Comparison of ENCODE assay signal across 10 cellular contexts in genomic region chr18:48937869-48938750, GRCh38. TPM values are rescaled to one million over a fixed set of nuclear protein-coding genes. Genes with fewer than 3 reads are reported as not detected.
DNase-seq lines count a peak whose midpoint lies in the region; ATAC-seq, FAIRE-seq and TF ChIP-seq lines count a peak whose summit lies in the region.
"Had no signal": no experiment of that assay in that cellular context is flagged by ENCODE, and none has a peak within 500 bp of the region (broad histone marks: within the 10 kb centered on the region; RNA-seq: fewer than 3 reads in every experiment).

No MANE protein-coding gene starts in this region.

- no peak overlapping the region for H2BK120ac ChIP-seq in H1 (replicated peaks; ENCODE audit: low read depth, low read length)

- no peaks in the 10 kb centered on the region for H3K23me2 ChIP-seq in H1 (ENCODE audit: low read depth, low read length)

- H3K4me1 Mint-ChIP-seq in osteocyte (ENCODE audit: unreplicated experiment) = peaks cover 91% of the 10 kb centered on the region
- H3K4me1 Mint-ChIP-seq in stimulated activated memory B cell treated with anti-CD40 and anti-IgM and Interleukin-4, amounts not matched to agents 10 μg/mL and 1 μg/mL and 100 μg/mL, for 72 hours = peaks cover 95% of the 10 kb centered on the region

- H3K27me3 ChIP-seq in ACC112 (ENCODE audit: insufficient read depth, low read length) = no peaks in the 10 kb centered on the region
- peaks cover 19% of the 10 kb centered on the region; the same call in 1 of the 2 replicates for H3K27me3 ChIP-seq in HCT116 (ENCODE audit: insufficient read depth, low read length)
- H3K27me3 ChIP-seq in H1 (replicated peaks in 1 of 4; ENCODE audit: control insufficient read depth in 3 of 4, extremely low read depth in 1 of 4, insufficient read depth in 3 of 4, low read length in 3 of 4) = no peaks in the 10 kb centered on the region
- H3K27me3 ChIP-seq: ovary had no signal

- peaks cover 81% of the 10 kb centered on the region for H3K4me1 ChIP-seq in ACC112 (ENCODE audit: control insufficient read depth, insufficient read depth, low read length, unreplicated experiment)
- peaks cover 64 to 80% of the 10 kb centered on the region in 2 experiments for H3K4me1 ChIP-seq in HCT116 (ENCODE audit: control insufficient read depth in 1 of 2, insufficient read depth in 2 of 2, low read length in 2 of 2)
- H3K4me1 ChIP-seq in H1 (replicated peaks in 1 of 4; ENCODE audit: control insufficient read depth in 3 of 4, insufficient read depth in 4 of 4, low read length in 3 of 4) = peaks cover 15 to 56% (median 34%) of the 10 kb centered on the region in 4 experiments

- intact Hi-C loops in HCT116 (cut with micrococcal nuclease) = no loop called here

- H2BK15ac ChIP-seq in H1 (ENCODE audit: low read length) = no peak overlapping the region

- H4K20me1 ChIP-seq in HCT116 (ENCODE audit: insufficient read depth) (peaks cover 7% of the 10 kb centered on the region; the same call in 1 of the 2 replicates), H1 (replicated peaks in 1 of 2; ENCODE audit: control insufficient read depth in 1 of 2, insufficient read depth in 2 of 2, low read length in 2 of 2) (peaks cover 0 to 21% of the 10 kb centered on the region in 2 experiments)

- H4K91ac ChIP-seq in H1 (replicated peaks; ENCODE audit: insufficient read length, low read length) = no peak overlapping the region

- peak overlapping the region; percentile 54 for H3K27ac Mint-ChIP-seq in osteocyte (ENCODE audit: unreplicated experiment)
- no peak overlapping the region for H3K27ac Mint-ChIP-seq in stimulated activated memory B cell treated with anti-CD40 and anti-IgM and Interleukin-4, amounts not matched to agents 10 μg/mL and 1 μg/mL and 100 μg/mL, for 72 hours

- no peaks in the 10 kb centered on the region for H3K9me3 Mint-ChIP-seq in osteocyte (ENCODE audit: unreplicated experiment)
- no peaks in the 10 kb centered on the region for H3K9me3 Mint-ChIP-seq in stimulated activated memory B cell treated with anti-CD40 and anti-IgM and Interleukin-4, amounts not matched to agents 10 μg/mL and 1 μg/mL and 100 μg/mL, for 72 hours

- no peak overlapping the region for H3K14ac ChIP-seq in H1 (ENCODE audit: insufficient read length)

- no peak overlapping the region for H2BK12ac ChIP-seq in H1 (ENCODE audit: low read depth, low read length)

- H2BK20ac ChIP-seq in H1 (ENCODE audit: low read length) = no peak overlapping the region

- TF ChIP-seq RAD21 in HCT116 (IDR thresholded peaks at IDR 0.05; ENCODE audit: low read depth) (no peak), H1 (IDR thresholded peaks at IDR 0.05 in 1 of 2, conservative IDR thresholded peaks at IDR 0.05 in 1 of 2; ENCODE audit: low read depth in 2 of 2, low read length in 2 of 2) (no peak)

- peak overlapping the region; percentile 31; the same call in 1 of the 2 replicates for H2BK5ac ChIP-seq in H1 (ENCODE audit: low read depth, low read length)

- H3K27ac ChIP-seq in ACC112 (ENCODE audit: low read depth, low read length) = no peak overlapping the region
- no peak overlapping the region for H3K27ac ChIP-seq in HCT116 (ENCODE audit: low read depth, low read length)
- no peak overlapping the region for H3K27ac ChIP-seq in H1 (ENCODE audit: low read depth, low read length)

- DNase-seq in HCT116 (ENCODE audit: low read depth, low spot score) (no peak), H1 (ENCODE audit: low read depth in 1 of 2, low spot score in 2 of 2) (no peak), osteocyte (ENCODE audit: extremely low spot score, unreplicated experiment) (no peak)
- DNase-seq: NCI-H1417 treated with DMSO at 0.1 percent for 48 hours had no signal

- FAIRE-seq in H1 (lab: Jason Lieb, UNC) = no peak

- TF ChIP-seq CTCF in HCT116 (IDR thresholded peaks at IDR 0.05 in 2 of 3, conservative IDR thresholded peaks at IDR 0.05 in 1 of 3; ENCODE audit: borderline replicate concordance in 1 of 3, insufficient read depth in 1 of 3, low read depth in 2 of 3, low read length in 2 of 3) (no peak; a peak in 1 of 6 replicates), H1 (IDR thresholded peaks at IDR 0.05; ENCODE audit: control extremely low read depth in 1 of 3, insufficient read depth in 1 of 3, low read depth in 1 of 3, low read length in 3 of 3) (no peak), osteocyte (IDR thresholded peaks at IDR 0.05) (no peak)

- no peak overlapping the region for H3K56ac ChIP-seq in H1 (replicated peaks; ENCODE audit: insufficient read length, low read depth, low read length)

- H3K9me3 ChIP-seq in HCT116 (ENCODE audit: control insufficient read depth in 1 of 2, insufficient read depth in 1 of 2, low read depth in 1 of 2, low read length in 2 of 2) (no peaks in the 10 kb centered on the region), H1 (ENCODE audit: insufficient read depth in 2 of 2, low read depth in 1 of 2, low read length in 1 of 2) (no peaks in the 10 kb centered on the region)
- H3K9me3 ChIP-seq: ovary had no signal

- no peak for TF ChIP-seq EP300 in H1 (IDR thresholded peaks at IDR 0.05; ENCODE audit: borderline replicate concordance in 1 of 2, low read depth in 2 of 2, low read length in 2 of 2)

- ATAC-seq in HCT116 (no peak), HG03196 (IDR thresholded peaks at IDR 0.05; ENCODE audit: unreplicated experiment) (no peak), HG02610 (IDR thresholded peaks at IDR 0.05; ENCODE audit: unreplicated experiment) (no peak), GM19397 (IDR thresholded peaks at IDR 0.05; ENCODE audit: unreplicated experiment) (no peak)
- no peak for ATAC-seq in stimulated activated memory B cell treated with anti-CD40 and anti-IgM and Interleukin-4, amounts not matched to agents 10 μg/mL and 1 μg/mL and 100 μg/mL, for 72 hours

- POLR2A ChIA-PET in HCT116 (lab: Charles Lee) = interaction anchor here (1.2 kb wide), 1 partner anchor 15 kb away, joined by 3 read pairs; no protein-coding TSS in a partner anchor
- POLR2A ChIA-PET in H1 (lab: Charles Lee; ENCODE audit: partially characterized antibody) = interaction anchor here (0.6 to 2.1 kb wide), 9 partner anchors 9 to 76 kb away, joined by 3 to 12 read pairs (median 3); no protein-coding TSS in a partner anchor

- no peak overlapping the region for H3K23ac ChIP-seq in H1 (ENCODE audit: insufficient read length)

- H3K79me2 ChIP-seq in ACC112 (ENCODE audit: control insufficient read depth, insufficient read depth, low read length, unreplicated experiment) (peaks cover 97% of the 10 kb centered on the region), HCT116 (ENCODE audit: insufficient read depth, low read length) (peaks cover 17% of the 10 kb centered on the region; the same call in 1 of the 2 replicates), H1 (ENCODE audit: control insufficient read depth in 1 of 2, insufficient read depth in 2 of 2, low read length in 2 of 2) (peaks cover 20 to 86% of the 10 kb centered on the region in 2 experiments)

- H3K9ac ChIP-seq in HCT116 (ENCODE audit: low read length) (no peak overlapping the region), H1 (replicated peaks in 1 of 4; ENCODE audit: extremely low read depth in 1 of 4, low read depth in 3 of 4, low read length in 3 of 4) (no peak overlapping the region)

- no peaks in the 10 kb centered on the region for H3K9me2 ChIP-seq in HCT116 (ENCODE audit: insufficient read depth)

- H3K4me3 ChIP-seq in ACC112 (ENCODE audit: low read depth, low read length) (0 out of 2 replicates have a peak overlapping the region, but pooled peaks have one; percentile 65), HCT116 (replicated peaks in 1 of 2; ENCODE audit: low read depth in 1 of 2, low read length in 2 of 2) (no peak overlapping the region), H1 (ENCODE audit: extremely low read depth in 1 of 4, insufficient read depth in 2 of 4, low read depth in 3 of 4, low read length in 4 of 4) (no peak overlapping the region)

- peaks cover 7% of the 10 kb centered on the region for H3K79me1 ChIP-seq in H1 (ENCODE audit: low read depth, low read length)

- CTCF ChIA-PET in HCT116 (lab: Charles Lee) = interaction anchor here (0.9 to 1.2 kb wide), 2 partner anchors 8 to 9 kb away, joined by 4 to 5 read pairs; no protein-coding TSS in a partner anchor
- CTCF ChIA-PET in H1 (lab: Charles Lee; ENCODE audit: partially characterized antibody) = interaction anchor here (0.7 to 2.4 kb wide), 23 partner anchors 9 to 897 kb away, joined by 3 to 11 read pairs (median 4); no protein-coding TSS in a partner anchor

- H4K5ac ChIP-seq in H1 (ENCODE audit: insufficient read length, low read depth, low read length) = no peak overlapping the region

- H3K4ac ChIP-seq in H1 (replicated peaks; ENCODE audit: insufficient read length, low read depth, low read length) = no peak overlapping the region

- peak overlapping the region; percentile 1; the same call in 1 of the 2 replicates for H3K18ac ChIP-seq in H1 (ENCODE audit: extremely low read depth, low read length)

- no peaks in the 10 kb centered on the region for H3K27me3 Mint-ChIP-seq in osteocyte (ENCODE audit: unreplicated experiment)
- H3K27me3 Mint-ChIP-seq in stimulated activated memory B cell treated with anti-CD40 and anti-IgM and Interleukin-4, amounts not matched to agents 10 μg/mL and 1 μg/mL and 100 μg/mL, for 72 hours = no peaks in the 10 kb centered on the region

- TF ChIP-seq POLR2A in HCT116 (IDR thresholded peaks at IDR 0.05; ENCODE audit: borderline replicate concordance, extremely low read depth, insufficient read depth, insufficient read length) (no peak), H1 (IDR thresholded peaks at IDR 0.05; ENCODE audit: control extremely low read depth in 1 of 2, low read depth in 2 of 2, low read length in 2 of 2) (no peak)

- RAD21 ChIA-PET in HCT116 (lab: Charles Lee; ENCODE audit: low non-redundant PET in 1 of 2, low total read pairs in 2 of 2, uncharacterized antibody in 2 of 2, unreplicated experiment in 2 of 2) = interaction anchor here (0.8 to 1.0 kb wide), 2 partner anchors 60 to 83 kb away, joined by 3 read pairs; no protein-coding TSS in a partner anchor

- H2AFZ ChIP-seq in ACC112 (ENCODE audit: low read length, unreplicated experiment) (no peak overlapping the region), HCT116 (ENCODE audit: low read depth, low read length, poor library complexity, severe bottlenecking) (no peak overlapping the region), H1 (ENCODE audit: low read length) (no peak overlapping the region)

- 85% methylated on average over 6 of the region's 6 CpGs; no CpG with 5 or more reads in 1 of the 2 experiments for WGBS in H1 (ENCODE audit: extremely low coverage in 1 of 2, insufficient coverage in 1 of 2, insufficient read length in 1 of 2, insufficient replicate concordance in 2 of 2, low coverage in 1 of 2, low lambda C conversion rate in 2 of 2, missing lambda C conversion rate in 1 of 2), 2 experiments

- BruUV-seq in HCT116 (replicated peaks; lab: Mats Ljungman, UMichigan) = no TSS peak

- H4K8ac ChIP-seq in H1 (ENCODE audit: extremely low read depth, insufficient read depth, low read length) = no peak overlapping the region

- H2AK5ac ChIP-seq in H1 (ENCODE audit: low read depth, low read length) = 0 out of 2 replicates have a peak overlapping the region, but pooled peaks have one; percentile 49

- H3K4me2 ChIP-seq in HCT116 (ENCODE audit: low read length) (peak overlapping the region; percentile 59), H1 (ENCODE audit: insufficient read depth in 1 of 2, low read depth in 2 of 2, low read length in 2 of 2) (peak overlapping the region in 1 of 2 experiments; percentile 83; a peak in 1 of 4 replicates)

- peaks cover 35% of the 10 kb centered on the region for H3K36me3 Mint-ChIP-seq in osteocyte (ENCODE audit: unreplicated experiment)
- peaks cover 33% of the 10 kb centered on the region for H3K36me3 Mint-ChIP-seq in stimulated activated memory B cell treated with anti-CD40 and anti-IgM and Interleukin-4, amounts not matched to agents 10 μg/mL and 1 μg/mL and 100 μg/mL, for 72 hours

- peak overlapping the region; percentile 14 for H3K4me3 Mint-ChIP-seq in osteocyte (ENCODE audit: unreplicated experiment)
- no peak overlapping the region for H3K4me3 Mint-ChIP-seq in stimulated activated memory B cell treated with anti-CD40 and anti-IgM and Interleukin-4, amounts not matched to agents 10 μg/mL and 1 μg/mL and 100 μg/mL, for 72 hours

- no peaks in the 10 kb centered on the region for H3K36me3 ChIP-seq in ACC112 (ENCODE audit: insufficient read depth, low read length)
- no peaks in the 10 kb centered on the region for H3K36me3 ChIP-seq in HCT116 (ENCODE audit: control insufficient read depth in 1 of 2, insufficient read depth in 2 of 2, low read length in 2 of 2)
- no peaks in the 10 kb centered on the region; a peak in 1 of 8 replicates for H3K36me3 ChIP-seq in H1 (ENCODE audit: control insufficient read depth in 2 of 4, insufficient read depth in 4 of 4, low read length in 3 of 4)
- H3K36me3 ChIP-seq: ovary had no signal

RNA-seq across cellular contexts. Expression of gene SMAD7, which starts 12.7 kb away (rescaled TPM):
- total RNA-seq in HCT116 (2021; ENCODE audit: unreplicated experiment) = 7.2 TPM
- 3.6 and 4.2 TPM in 2 replicates for polyA plus RNA-seq in HCT116 (2012)
- 13.8 and 15.5 TPM in 2 replicates for total RNA-seq in H1 (2021; fragmentation: NEBNext Ultra II Directional; extraction: Animal tissue kit (Norgen Biotek cat#: 25700))
- polyA plus RNA-seq in H1 (2011; rRNA removed) = 6.5 and 6.6 TPM in 2 replicates
- polyA plus RNA-seq in H1 (2011; cell fraction: cytosol; rRNA removed) = 6.1 TPM
- polyA plus RNA-seq in H1 (2011; cell fraction: nucleus; rRNA removed) = 9.4 TPM
- 3.7 to 4.5 TPM (median 4.3 TPM) in 4 replicates for polyA plus RNA-seq in H1 (2012, experiment 1 of 2)
- 4.8 TPM for polyA plus RNA-seq in H1 (2012, experiment 2 of 2)
- 12.4 TPM for polyA plus RNA-seq in H1 (2013, experiment 1 of 2)
- polyA plus RNA-seq in H1 (2013, experiment 2 of 2) = 12.0 TPM
- polyA minus RNA-seq in H1 (2011; rRNA and poly(A)+ RNA removed) = 10.3 and 13.5 TPM in 2 replicates
- 9.7 TPM for polyA minus RNA-seq in H1 (2011; cell fraction: cytosol; rRNA and poly(A)+ RNA removed)
- 9.4 TPM for polyA minus RNA-seq in H1 (2011; cell fraction: nucleus; rRNA and poly(A)+ RNA removed)
- 53.6 and 55.8 TPM in 2 replicates for total RNA-seq in osteocyte
